In genomic region chr6:126312013-126312665, GRCh38 we compare ENCODE assay signal across 8 cellular contexts. TPM values are rescaled to one million over a fixed set of nuclear protein-coding genes. Genes with fewer than 3 reads are reported as not detected.
DNase-seq lines count a peak whose midpoint lies in the region; ATAC-seq and TF ChIP-seq lines count a peak whose summit lies in the region.

No MANE protein-coding gene starts in this region.

- H3K4me3 Mint-ChIP-seq in glutamatergic neuron (ENCODE audit: unreplicated experiment), result no peak overlapping the region

- intact Hi-C loops in right cardiac atrium (cut with DNase I), result no loop called here

- H3K27me3 ChIP-seq in right cardiac atrium (ENCODE audit: control insufficient read depth, insufficient read depth), result no peaks in the 10 kb centered on the region

- no peaks in the 10 kb centered on the region for H3K9me3 ChIP-seq in right cardiac atrium (ENCODE audit: control insufficient read depth, low read length)

- no peaks in the 10 kb centered on the region for H3K4me1 ChIP-seq in right cardiac atrium (ENCODE audit: control insufficient read depth, insufficient read depth, low read length)

- H3K36me3 Mint-ChIP-seq in glutamatergic neuron (ENCODE audit: unreplicated experiment), result no peaks in the 10 kb centered on the region

- H3K4me1 Mint-ChIP-seq in glutamatergic neuron (ENCODE audit: low read depth, unreplicated experiment), result no peaks in the 10 kb centered on the region

- ATAC-seq in HG02623 (IDR thresholded peaks at IDR 0.05; ENCODE audit: unreplicated experiment), result peak; percentile 89
- ATAC-seq in right cardiac atrium, result no peak

- no peak overlapping the region for H3K4me3 ChIP-seq in right cardiac atrium (ENCODE audit: low read length)

- H3K9me3 Mint-ChIP-seq in glutamatergic neuron (ENCODE audit: unreplicated experiment), result peaks cover 2% of the 10 kb centered on the region

- H3K27me3 Mint-ChIP-seq in glutamatergic neuron (ENCODE audit: unreplicated experiment), result peaks cover 2% of the 10 kb centered on the region

- TF ChIP-seq CTCF in glutamatergic neuron (IDR thresholded peaks at IDR 0.05; ENCODE audit: partially characterized antibody, unreplicated experiment), result peak; percentile 62

- WGBS in right cardiac atrium, result 90% methylated on average over 1 of the region's 1 CpG

- DNase-seq in DMS53 (lab: John Stamatoyannopoulos, UW), result peak; percentile 48
- DNase-seq in DMS53 treated with DMSO at 0.1 percent for 48 hours (lab: John Stamatoyannopoulos, UW; ENCODE audit: unreplicated experiment), result no peak
- peak; percentile 30 for DNase-seq in NCI-H146 (lab: John Stamatoyannopoulos, UW)
- DNase-seq in glutamatergic neuron, result no peak
- DNase-seq in activated gamma-delta T cell treated with Interleukin-2 at 50 U/mL for 16 hours, result no peak
- no peak for DNase-seq in right cardiac atrium
- DNase-seq in COR-L47 (lab: John Stamatoyannopoulos, UW), result no peak

- no peak overlapping the region for H3K27ac ChIP-seq in right cardiac atrium (ENCODE audit: low read length)

- no peak overlapping the region for H3K27ac Mint-ChIP-seq in glutamatergic neuron (ENCODE audit: unreplicated experiment)

RNA-seq across cellular contexts. Expression of gene CENPW, which starts 27.8 kb away (rescaled TPM):
- total RNA-seq in glutamatergic neuron (ENCODE audit: unreplicated experiment) (13.0 TPM), right cardiac atrium (1 to 10 TPM in 3 of 4 donors, under 1 TPM in 1; 0.66 to 1.4 (median 1.1) TPM)
- polyA plus RNA-seq in right cardiac atrium, result 0.97 TPM

Comparison
In these comparisons a context has a peak if more than half of its experiments do, and no peak if none do; other contexts are left out.
1. DNase-seq: peak in DMS53 (single experiment) and NCI-H146 (single experiment); none in DMS53 treated with DMSO at 0.1 percent for 48 hours (single experiment), glutamatergic neuron (single experiment), activated gamma-delta T cell treated with Interleukin-2 at 50 U/mL for 16 hours (single experiment), right cardiac atrium (0 of 3) and COR-L47 (single experiment).